In the genomic region with DNA sequence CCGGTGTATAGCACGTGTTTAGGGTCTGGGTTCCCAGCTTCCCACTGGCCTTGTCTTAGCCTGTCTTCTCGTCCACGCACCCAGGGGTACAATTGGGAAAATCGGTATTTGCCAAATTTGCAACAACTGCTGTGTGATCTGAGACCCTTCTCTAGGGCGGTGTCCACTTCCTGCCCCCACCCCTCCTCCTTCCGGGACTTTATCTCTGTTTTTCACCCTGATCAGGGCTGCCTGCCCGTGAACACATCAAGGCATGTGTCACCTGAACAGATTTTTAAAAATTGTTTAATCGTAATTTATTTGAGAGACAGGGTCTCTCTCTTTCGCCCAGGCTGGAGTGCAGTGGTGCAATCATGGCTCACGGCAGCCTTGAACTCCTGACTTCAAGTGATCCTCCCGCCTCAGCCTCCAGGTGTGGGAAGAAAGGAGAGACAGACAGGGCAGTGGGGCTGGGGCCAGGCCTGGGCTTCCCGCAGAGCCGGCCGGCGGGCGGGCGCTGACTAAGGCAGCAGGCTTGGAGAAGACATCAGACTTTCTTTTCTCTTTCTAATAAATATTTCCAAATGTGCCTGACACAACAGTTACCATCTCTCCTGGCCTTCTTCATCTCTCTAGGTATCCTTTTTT, we compare ENCODE assay signal across 22 cellular contexts. TPM values are rescaled to one million over a fixed set of nuclear protein-coding genes. Genes with fewer than 3 reads are reported as not detected.
DNase-seq lines count a peak whose midpoint lies in the region; ATAC-seq and TF ChIP-seq lines count a peak whose summit lies in the region.
"Had no signal": no experiment of that assay in that cellular context is flagged by ENCODE, and none has a peak within 500 bp of the region (broad histone marks: within the 10 kb centered on the region; RNA-seq: fewer than 3 reads in every experiment).

No MANE protein-coding gene starts in this region.

- H3K27ac ChIP-seq in left ventricle myocardium inferior (replicated peaks) (no peak overlapping the region), aorta (ENCODE audit: low read depth in 1 of 2, low read length in 2 of 2) (no peak overlapping the region)
- H3K27ac ChIP-seq: transverse colon had no signal

- H3K27ac Mint-ChIP-seq in chondrocyte (ENCODE audit: unreplicated experiment) (no peak overlapping the region), nephron progenitor cell (peak overlapping the region; percentile 80)
- no peak overlapping the region for H3K27ac Mint-ChIP-seq in activated T-helper 2 cell treated with anti-CD3 and anti-CD28 coated beads, Interferon-gamma antibody, Interleukin-2, Interleukin-4, amounts not matched to agents 10 μg/mL and 5 μg/mL and 100 μg/mL, durations not matched to agents 14 hours and 24 hours and 36 hours
- H3K27ac Mint-ChIP-seq: CD8-positive, alpha-beta memory T cell; GM23338; mesothelial cell of epicardium had no signal

- H3K4me1 Mint-ChIP-seq in chondrocyte (ENCODE audit: low read depth) (no peaks in the 10 kb centered on the region), nephron progenitor cell (peaks cover 34% of the 10 kb centered on the region)
- no peaks in the 10 kb centered on the region for H3K4me1 Mint-ChIP-seq in activated T-helper 2 cell treated with anti-CD3 and anti-CD28 coated beads, Interferon-gamma antibody, Interleukin-2, Interleukin-4, amounts not matched to agents 10 μg/mL and 5 μg/mL and 100 μg/mL, durations not matched to agents 14 hours and 24 hours and 36 hours (ENCODE audit: low read depth)
- H3K4me1 Mint-ChIP-seq: CD8-positive, alpha-beta memory T cell; stimulated activated naive CD8-positive, alpha-beta T cell treated with anti-CD3 and anti-CD28 coated beads, Interleukin-15, amount 100 ng/mL, for 72 hours had no signal

- ATAC-seq in left cardiac atrium: no peak
- ATAC-seq in aorta (ENCODE audit: low FRiP score): no peak
- ATAC-seq in HG03520 (IDR thresholded peaks at IDR 0.05; ENCODE audit: unreplicated experiment): no peak
- ATAC-seq: activated CD4-positive, CD25-positive, alpha-beta regulatory T cell treated with anti-CD3 and anti-CD28 coated beads, Interleukin-2, amount 50 U/mL, for 24 hours; stimulated activated naive CD8-positive, alpha-beta T cell treated with anti-CD3 and anti-CD28 coated beads, Interleukin-15, amount 100 ng/mL, for 72 hours had no signal

- TF ChIP-seq CTCF in left ventricle myocardium inferior (IDR thresholded peaks at IDR 0.05; ENCODE audit: borderline replicate concordance): no peak
- TF ChIP-seq CTCF in chondrocyte (IDR thresholded peaks at IDR 0.05): no peak
- TF ChIP-seq CTCF in nephron progenitor cell (IDR thresholded peaks at IDR 0.05): no peak

- H3K9me3 Mint-ChIP-seq in chondrocyte (ENCODE audit: low read depth) (peaks cover under 1% of the 10 kb centered on the region), nephron progenitor cell (peaks cover 26% of the 10 kb centered on the region)
- H3K9me3 Mint-ChIP-seq in activated T-helper 2 cell treated with anti-CD3 and anti-CD28 coated beads, Interferon-gamma antibody, Interleukin-2, Interleukin-4, amounts not matched to agents 10 μg/mL and 5 μg/mL and 100 μg/mL, durations not matched to agents 14 hours and 24 hours and 36 hours: peaks cover 10% of the 10 kb centered on the region

- H3K36me3 ChIP-seq in left ventricle myocardium inferior (no peaks in the 10 kb centered on the region), aorta (ENCODE audit: control insufficient read depth in 1 of 2, insufficient read depth in 2 of 2, low read length in 1 of 2) (no peaks in the 10 kb centered on the region)
- H3K36me3 ChIP-seq: transverse colon had no signal

- no peak overlapping the region for H3K4me3 ChIP-seq in left ventricle myocardium inferior
- no peak overlapping the region for H3K4me3 ChIP-seq in aorta (ENCODE audit: low read length in 2 of 2)
- H3K4me3 ChIP-seq: GM23338, transverse colon had no signal

- WGBS in aorta, 2 donors: 89% methylated on average over 18 of the region's 18 CpGs

- DNase-seq in left cardiac atrium (peak; percentile 14), left ventricle myocardium inferior (no peak), chondrocyte (ENCODE audit: low spot score) (peak; percentile 51), nephron progenitor cell (no peak), aorta (peak; percentile 24 to 51), dermis blood vessel endothelial cell (no peak)
- no peak for DNase-seq in activated T-helper 2 cell treated with anti-CD3 and anti-CD28 coated beads, Interferon-gamma antibody, Interleukin-2, Interleukin-4, amounts not matched to agents 10 μg/mL and 5 μg/mL and 100 μg/mL, durations not matched to agents 14 hours and 24 hours and 36 hours (ENCODE audit: low spot score)
- DNase-seq: DMS53; Karpas-422; NCI-H187 treated with DMSO at 0.1 percent for 48 hours; NCI-H226; NK-92 treated with Interleukin-12 subunit alpha and Interleukin-12 subunit beta, amount 100 ng/mL, for 24 hours; stimulated activated CD4-positive, alpha-beta T cell treated with anti-CD3 and anti-CD28 coated beads, Interleukin-4, amount 100 ng/mL, for 4 hours; T1000; transverse colon had no signal

- H3K27me3 ChIP-seq in left ventricle myocardium inferior (ENCODE audit: low read depth): peaks cover 5% of the 10 kb centered on the region
- no peaks in the 10 kb centered on the region for H3K27me3 ChIP-seq in aorta (ENCODE audit: control insufficient read depth in 1 of 2, insufficient read depth in 2 of 2, low read length in 1 of 2)
- H3K27me3 ChIP-seq: transverse colon had no signal

- no peaks in the 10 kb centered on the region for H3K36me3 Mint-ChIP-seq in chondrocyte (ENCODE audit: low read depth)
- H3K36me3 Mint-ChIP-seq in nephron progenitor cell (ENCODE audit: low read depth): peaks cover 43% of the 10 kb centered on the region
- H3K36me3 Mint-ChIP-seq in activated T-helper 2 cell treated with anti-CD3 and anti-CD28 coated beads, Interferon-gamma antibody, Interleukin-2, Interleukin-4, amounts not matched to agents 10 μg/mL and 5 μg/mL and 100 μg/mL, durations not matched to agents 14 hours and 24 hours and 36 hours (ENCODE audit: low read depth): no peaks in the 10 kb centered on the region
- H3K36me3 Mint-ChIP-seq: CD8-positive, alpha-beta memory T cell had no signal

- H3K9me3 ChIP-seq in left ventricle myocardium inferior (replicated peaks) (peaks cover 8% of the 10 kb centered on the region), aorta (ENCODE audit: control insufficient read depth, low read length) (peaks cover 1% of the 10 kb centered on the region)

- H3K4me3 Mint-ChIP-seq in chondrocyte (ENCODE audit: unreplicated experiment): no peak overlapping the region
- no peak overlapping the region for H3K4me3 Mint-ChIP-seq in nephron progenitor cell
- H3K4me3 Mint-ChIP-seq in activated T-helper 2 cell treated with anti-CD3 and anti-CD28 coated beads, Interferon-gamma antibody, Interleukin-2, Interleukin-4, amounts not matched to agents 10 μg/mL and 5 μg/mL and 100 μg/mL, durations not matched to agents 14 hours and 24 hours and 36 hours (ENCODE audit: low read depth): no peak overlapping the region
- H3K4me3 Mint-ChIP-seq: CD8-positive, alpha-beta memory T cell; GM23338; mesothelial cell of epicardium; nephron; stimulated activated naive CD8-positive, alpha-beta T cell treated with anti-CD3 and anti-CD28 coated beads, Interleukin-15, amount 100 ng/mL, for 72 hours had no signal

- H3K27me3 Mint-ChIP-seq in chondrocyte (ENCODE audit: low read depth) (peaks cover 32% of the 10 kb centered on the region), nephron progenitor cell (ENCODE audit: low read depth, poor library complexity) (peaks cover under 1% of the 10 kb centered on the region)
- no peaks in the 10 kb centered on the region for H3K27me3 Mint-ChIP-seq in activated T-helper 2 cell treated with anti-CD3 and anti-CD28 coated beads, Interferon-gamma antibody, Interleukin-2, Interleukin-4, amounts not matched to agents 10 μg/mL and 5 μg/mL and 100 μg/mL, durations not matched to agents 14 hours and 24 hours and 36 hours (ENCODE audit: low read depth)
- H3K27me3 Mint-ChIP-seq: stimulated activated naive CD8-positive, alpha-beta T cell treated with anti-CD3 and anti-CD28 coated beads, Interleukin-15, amount 100 ng/mL, for 72 hours had no signal

- H3K4me1 ChIP-seq in left ventricle myocardium inferior: peaks cover 37% of the 10 kb centered on the region
- H3K4me1 ChIP-seq in aorta (ENCODE audit: control insufficient read depth in 1 of 2, insufficient read depth in 2 of 2, low read length in 2 of 2): no peaks in the 10 kb centered on the region
- H3K4me1 ChIP-seq: transverse colon had no signal

- intact Hi-C loops in left cardiac atrium (cut with DNase I) (no loop called here), left ventricle myocardium inferior (cut with micrococcal nuclease) (no loop called here), aorta (cut with DNase I) (no loop called here)
- intact Hi-C loops in activated T-helper 2 cell treated with anti-CD3 and anti-CD28 coated beads, Interferon-gamma antibody, Interleukin-2, Interleukin-4, amounts not matched to agents 10 μg/mL and 5 μg/mL and 100 μg/mL, durations not matched to agents 14 hours and 24 hours and 36 hours (cut with micrococcal nuclease): no loop called here

RNA-seq across cellular contexts. Expression of a gene that starts 27.5 kb away (rescaled TPM):
- 1 to 10 TPM; 6.0 to 9.5 TPM for total RNA-seq in left cardiac atrium
- 10.5 TPM for total RNA-seq in left ventricle myocardium inferior
- total RNA-seq in chondrocyte: 0.65 to 0.72 TPM (median 0.68 TPM) in 3 replicates
- 1 to 10 TPM; 1.2 to 4.8 TPM for total RNA-seq in aorta
- polyA plus RNA-seq in aorta: under 1 TPM in 1 of 2 donors, not detected in 1; 0.13 TPM
- 0.56 and 1.2 TPM in 2 replicates for total RNA-seq in dermis blood vessel endothelial cell
- not detected in 2 replicates for total RNA-seq in activated T-helper 2 cell treated with anti-CD3 and anti-CD28 coated beads, Interferon-gamma antibody, Interleukin-2, Interleukin-4, amounts not matched to agents 10 μg/mL and 5 μg/mL and 100 μg/mL, durations not matched to agents 14 hours and 24 hours and 36 hours

Comparison
In these comparisons a context has a peak if more than half of its experiments do, and no peak if none do; other contexts are left out.
1. DNase-seq: peak in left cardiac atrium (single experiment), chondrocyte (single experiment) and aorta (2 of 2); none in left ventricle myocardium inferior (single experiment), nephron progenitor cell (single experiment), dermis blood vessel endothelial cell (single experiment) and activated T-helper 2 cell treated with anti-CD3 and anti-CD28 coated beads, Interferon-gamma antibody, Interleukin-2, Interleukin-4, amounts not matched to agents 10 μg/mL and 5 μg/mL and 100 μg/mL, durations not matched to agents 14 hours and 24 hours and 36 hours (single experiment).